20 cellular contexts compared by ENCODE assay signal in genomic region chr1:231966983-231967382, GRCh38.
A peak's percentile ranks its signal among the peaks of the same experiment; 100 is the strongest.
DNase-seq lines count a peak whose midpoint lies in the region; ATAC-seq and TF ChIP-seq lines count a peak whose summit lies in the region.
"Had no signal": no experiment of that assay in that cellular context is flagged by ENCODE, and none has a peak within 500 bp of the region (broad histone marks: within the 10 kb centered on the region; RNA-seq: fewer than 3 reads in every experiment).

No MANE protein-coding gene starts in this region.

- no peak for TF ChIP-seq POLR2A in suprapubic skin (IDR thresholded peaks at IDR 0.05)

- DNase-seq in BE2C (no peak), GM23338 (ENCODE audit: low spot score) (peak; percentile 40), PC-3 (peak; percentile 31), iPS-NIHi11 (ENCODE audit: low spot score) (peak; percentile 26), cortex of kidney (lab: John Stamatoyannopoulos, UW) (no peak), NCI-H226 (no peak), occipital lobe (lab: John Stamatoyannopoulos, UW) (no peak), suprapubic skin (ENCODE audit: low spot score in 2 of 2) (no peak)
- DNase-seq: AML-193, DMS 273 treated with DMSO at 0.1 percent for 48 hours, GDM1, IMR-90, NCI-H1105, NCI-H1694 treated with DMSO at 0.1 percent for 48 hours, NCI-H510A, NCI-H748 treated with DMSO at 0.1 percent for 48 hours, OCI-M1, SHP77, SK-N-SH, T-cell had no signal

- H3K79me2 ChIP-seq in GM23338 (replicated peaks; ENCODE audit: insufficient read depth) (no peaks in the 10 kb centered on the region), PC-3 (ENCODE audit: low read length) (no peaks in the 10 kb centered on the region)

- H3F3A ChIP-seq in GM23338 (replicated peaks; ENCODE audit: low read depth) (no peaks in the 10 kb centered on the region), PC-3 (ENCODE audit: low read length, unreplicated experiment) (no peaks in the 10 kb centered on the region)

- peaks cover 2% of the 10 kb centered on the region for H3K27me3 Mint-ChIP-seq in GM23338 (ENCODE audit: insufficient read depth, low read depth, poor library complexity)
- H3K27me3 Mint-ChIP-seq: T-cell had no signal

- H3K4me3 ChIP-seq in BE2C (ENCODE audit: low read depth, low read length) (no peak overlapping the region), GM23338 (no peak overlapping the region), PC-3 (ENCODE audit: low read length) (no peak overlapping the region), suprapubic skin (no peak overlapping the region)

- H3K9me3 Mint-ChIP-seq in GM23338, result no peaks in the 10 kb centered on the region
- H3K9me3 Mint-ChIP-seq: T-cell had no signal

- peaks cover 5% of the 10 kb centered on the region for H3K4me1 Mint-ChIP-seq in GM23338

- H3K9me3 ChIP-seq in BE2C (no peaks in the 10 kb centered on the region), PC-3 (ENCODE audit: low read length) (no peaks in the 10 kb centered on the region), suprapubic skin (no peaks in the 10 kb centered on the region)
- H3K9me3 ChIP-seq: SK-N-SH had no signal

- H3K27ac ChIP-seq in GM23338 (ENCODE audit: low read depth) (no peak overlapping the region), PC-3 (ENCODE audit: low read length) (no peak overlapping the region), suprapubic skin (no peak overlapping the region)

- ATAC-seq in GM23338 (peak; percentile 65), PC-3 (peak; percentile 48; the same call in 1 of the 2 replicates)
- ATAC-seq: T-cell had no signal

- H3K4me1 ChIP-seq in BE2C (peaks cover 5% of the 10 kb centered on the region), GM23338 (ENCODE audit: insufficient read depth) (no peaks in the 10 kb centered on the region; the same call in 1 of the 2 replicates), PC-3 (ENCODE audit: insufficient read depth, low read length) (no peaks in the 10 kb centered on the region), suprapubic skin (no peaks in the 10 kb centered on the region)

- CTCF ChIA-PET in PC-3 (lab: Charles Lee), result no interaction called here

- H3K4me2 ChIP-seq in GM23338 (no peak overlapping the region), PC-3 (ENCODE audit: low read length) (no peak overlapping the region)
- H3K4me2 ChIP-seq: SK-N-SH had no signal

- no TSS peak for BruUV-seq in PC-3 (replicated peaks; lab: Mats Ljungman, UMichigan)

- no peak overlapping the region for H3K27ac Mint-ChIP-seq in GM23338
- H3K27ac Mint-ChIP-seq: T-cell had no signal

- H4K20me1 ChIP-seq in GM23338 (replicated peaks; ENCODE audit: insufficient read depth) (no peaks in the 10 kb centered on the region), PC-3 (ENCODE audit: low read length) (no peaks in the 10 kb centered on the region)

- TF ChIP-seq CTCF in BE2C (IDR thresholded peaks at IDR 0.05; ENCODE audit: low read depth, low read length), result peak; percentile 20; the same call in 1 of the 2 replicates
- TF ChIP-seq CTCF in GM23338 (conservative IDR thresholded peaks at IDR 0.05; ENCODE audit: low read depth in 2 of 2), result peak; percentile 24 to 42; a peak in 3 of 4 replicates
- no peak; the same call in 1 of the 2 replicates for TF ChIP-seq CTCF in PC-3 (conservative IDR thresholded peaks at IDR 0.05; ENCODE audit: low read depth, low read length)
- TF ChIP-seq CTCF in suprapubic skin (IDR thresholded peaks at IDR 0.05), result no peak

- H3K36me3 Mint-ChIP-seq in GM23338 (ENCODE audit: low read depth), result no peaks in the 10 kb centered on the region

- no peak overlapping the region for H2AFZ ChIP-seq in GM23338
- H2AFZ ChIP-seq in PC-3 (ENCODE audit: low read length), result no peak overlapping the region

- H3K4me3 Mint-ChIP-seq in GM23338, result no peak overlapping the region
- H3K4me3 Mint-ChIP-seq: T-cell had no signal

- POLR2A ChIA-PET in PC-3 (lab: Charles Lee; ENCODE audit: unreplicated experiment), result no interaction called here

- H3K9me2 ChIP-seq in GM23338 (ENCODE audit: insufficient read depth) (peaks cover 14% of the 10 kb centered on the region), PC-3 (replicated peaks; ENCODE audit: low read length) (no peaks in the 10 kb centered on the region)
- H3K9me2 ChIP-seq: SK-N-SH had no signal

- 98% methylated on average over 2 of the region's 2 CpGs for WGBS in suprapubic skin

- intact Hi-C loops in PC-3 (cut with micrococcal nuclease), result no loop called here

- no peaks in the 10 kb centered on the region for H3K36me3 ChIP-seq in BE2C
- no peaks in the 10 kb centered on the region for H3K36me3 ChIP-seq in GM23338 (ENCODE audit: insufficient read depth)
- H3K36me3 ChIP-seq in PC-3 (ENCODE audit: low read depth, low read length), result no peaks in the 10 kb centered on the region
- no peaks in the 10 kb centered on the region for H3K36me3 ChIP-seq in suprapubic skin

- TF ChIP-seq EP300 in suprapubic skin (IDR thresholded peaks at IDR 0.05), result no peak

- H3K27me3 ChIP-seq in BE2C (no peaks in the 10 kb centered on the region), GM23338 (ENCODE audit: insufficient read depth) (no peaks in the 10 kb centered on the region), PC-3 (ENCODE audit: low read length) (no peaks in the 10 kb centered on the region), suprapubic skin (no peaks in the 10 kb centered on the region)

- no peak overlapping the region for H3K9ac ChIP-seq in PC-3 (ENCODE audit: low read length)
- H3K9ac ChIP-seq: SK-N-SH had no signal

TF ChIP-seq in GM23338, 12 proteins besides CTCF, POLR2A, EP300 and RAD21:
- no peak for TF ChIP-seq ZNF331 (CRISPR knock-in tag; IDR thresholded peaks at IDR 0.05; ENCODE audit: low read depth)

Comparison
In these comparisons a context has a peak if more than half of its experiments do, and no peak if none do; other contexts are left out.
1. DNase-seq: peak in GM23338 (single experiment), PC-3 (single experiment) and iPS-NIHi11 (single experiment); none in BE2C (single experiment), cortex of kidney (single experiment), NCI-H226 (single experiment), occipital lobe (single experiment) and suprapubic skin (0 of 2).
2. CTCF ChIP-seq: peak in BE2C (single experiment) and GM23338 (2 of 2); none in PC-3 (single experiment) and suprapubic skin (0 of 2).